In genomic region chrX:154367474-154368308, GRCh38 we compare ENCODE assay signal across 9 cellular contexts. TPM values are rescaled to one million over a fixed set of nuclear protein-coding genes. Genes with fewer than 3 reads are reported as not detected.
DNase-seq lines count a peak whose midpoint lies in the region; TF ChIP-seq lines count a peak whose summit lies in the region.
"Had no signal": no experiment of that assay in that cellular context is flagged by ENCODE, and none has a peak within 500 bp of the region (broad histone marks: within the 10 kb centered on the region; RNA-seq: fewer than 3 reads in every experiment).

No MANE protein-coding gene starts in this region.

- no peak for DNase-seq in A673 (ENCODE audit: low spot score)
- DNase-seq in coronary artery (ENCODE audit: low spot score) = no peak
- DNase-seq in nephron progenitor cell = no peak
- no peak for DNase-seq in NAMALWA (ENCODE audit: low spot score)
- DNase-seq in cerebellar nuclear complex (lab: John Stamatoyannopoulos, UW) = no peak
- no peak for DNase-seq in D341Med (ENCODE audit: low spot score)
- DNase-seq in G401 (ENCODE audit: low spot score) = no peak
- DNase-seq: NCI-H1417 treated with DMSO at 0.1 percent for 48 hours had no signal

- POLR2A ChIA-PET in A673 (lab: Charles Lee; ENCODE audit: low non-redundant PET) = no interaction called here

- in situ Hi-C loops in G401 (cut with HindIII; ENCODE audit: low sequenced_read_pairs) = no loop called here

- peaks cover 34% of the 10 kb centered on the region for H3K9me3 Mint-ChIP-seq in nephron progenitor cell

- peaks cover 9% of the 10 kb centered on the region for H3K36me3 Mint-ChIP-seq in nephron progenitor cell (ENCODE audit: low read depth)

- peak overlapping the region; percentile 96 for H3K27ac ChIP-seq in A673 (ENCODE audit: low read depth, low read length, poor library complexity, severe bottlenecking)
- H3K27ac ChIP-seq in KMS-11 = peak overlapping the region; percentile 54
- peak overlapping the region; percentile 89 to 99 for H3K27ac ChIP-seq in coronary artery

- H3K4me3 Mint-ChIP-seq in nephron progenitor cell = peak overlapping the region; percentile 68

- no peaks in the 10 kb centered on the region for H3K9me3 ChIP-seq in A673 (ENCODE audit: low read depth, low read length, poor library complexity, severe bottlenecking)

- H3K79me2 ChIP-seq in KMS-11 (ENCODE audit: insufficient read depth, low read depth) = peaks cover 44% of the 10 kb centered on the region

- H3K4me3 ChIP-seq in A673 (ENCODE audit: low read depth, low read length, poor library complexity, severe bottlenecking) (peak overlapping the region; percentile 81), KMS-11 (IDR thresholded peaks at IDR 0.05; ENCODE audit: insufficient read depth, low read depth, low read length) (no peak overlapping the region), coronary artery (peak overlapping the region; percentile 93)

- intact Hi-C loops in A673 (cut with micrococcal nuclease; ENCODE audit: unreplicated experiment) = no loop called here

- H2AFZ ChIP-seq in KMS-11 (ENCODE audit: low read depth) = no peak overlapping the region

- no peak overlapping the region for H3K27ac Mint-ChIP-seq in nephron progenitor cell

- CTCF ChIA-PET in A673 (lab: Charles Lee) = no interaction called here

- no peak overlapping the region for H3K4me2 ChIP-seq in KMS-11

- H3K4me1 Mint-ChIP-seq in nephron progenitor cell = peaks cover 5% of the 10 kb centered on the region

- TF ChIP-seq CTCF in A673 (conservative IDR thresholded peaks at IDR 0.05; ENCODE audit: low read depth, low read length) (no peak), KMS-11 (conservative IDR thresholded peaks at IDR 0.05; ENCODE audit: low read depth, low read length) (no peak), coronary artery (IDR thresholded peaks at IDR 0.05) (no peak), nephron progenitor cell (IDR thresholded peaks at IDR 0.05) (no peak)

- H3K4me1 ChIP-seq in A673 (ENCODE audit: insufficient read depth, low read length, poor library complexity, severe bottlenecking) (peaks cover 13% of the 10 kb centered on the region), KMS-11 (ENCODE audit: low read depth, poor library complexity, severe bottlenecking) (peaks cover 24% of the 10 kb centered on the region)

- H3K27me3 ChIP-seq in A673 (replicated peaks; ENCODE audit: insufficient read depth, low read depth, low read length, poor library complexity) = no peaks in the 10 kb centered on the region
- H3K27me3 ChIP-seq in KMS-11 (ENCODE audit: insufficient read depth, low read depth) = no peaks in the 10 kb centered on the region

- BruUV-seq in A673 (replicated peaks; lab: Mats Ljungman, UMichigan) = no TSS peak

- H3K9ac ChIP-seq in KMS-11 = peak overlapping the region; percentile 69; the same call in 1 of the 2 replicates

- H3K36me3 ChIP-seq in A673 (ENCODE audit: insufficient read depth, low read length, poor library complexity, severe bottlenecking) (peaks cover 55% of the 10 kb centered on the region), KMS-11 (ENCODE audit: insufficient read depth) (no peaks in the 10 kb centered on the region; the same call in 1 of the 2 replicates)

- no peaks in the 10 kb centered on the region for H3K27me3 Mint-ChIP-seq in nephron progenitor cell (ENCODE audit: low read depth, poor library complexity)

- no peaks in the 10 kb centered on the region for H4K20me1 ChIP-seq in KMS-11 (ENCODE audit: insufficient read depth)

RNA-seq across cellular contexts. Expression of gene FLNA, which starts 6.7 kb away (rescaled TPM):
- 1,123 and 1,210 TPM in 2 replicates for total RNA-seq in A673 (2021)
- total RNA-seq in G401 (2014; rRNA removed; shearing (Covaris generic)) = 811 and 832 TPM in 2 replicates

RNA-seq across cellular contexts. Expression of gene EMD, which starts 11.4 kb away (rescaled TPM):
- total RNA-seq in A673 (2021) = 79.6 and 84.7 TPM in 2 replicates
- total RNA-seq in G401 (2014; rRNA removed; shearing (Covaris generic)) = 49.8 and 72.5 TPM in 2 replicates

RNA-seq across cellular contexts. Expression of gene RPL10, which starts 30.5 kb away (rescaled TPM):
- total RNA-seq in A673 (2021) = 2,429 and 2,445 TPM in 2 replicates
- 2,883 and 3,419 TPM in 2 replicates for total RNA-seq in G401 (2014; rRNA removed; shearing (Covaris generic))

RNA-seq across cellular contexts. Expression of gene DNASE1L1, which starts 41.4 kb away (rescaled TPM):
- total RNA-seq in A673 (2021) = 6.8 and 8.3 TPM in 2 replicates
- total RNA-seq in G401 (2014; rRNA removed; shearing (Covaris generic)) = 20.5 and 41.3 TPM in 2 replicates

RNA-seq across cellular contexts. Expression of gene TAFAZZIN, which starts 43.6 kb away (rescaled TPM):
- total RNA-seq in A673 (2021) = 41.8 and 55.8 TPM in 2 replicates
- total RNA-seq in G401 (2014; rRNA removed; shearing (Covaris generic)) = 16.9 and 39.4 TPM in 2 replicates
